In the genomic region with DNA sequence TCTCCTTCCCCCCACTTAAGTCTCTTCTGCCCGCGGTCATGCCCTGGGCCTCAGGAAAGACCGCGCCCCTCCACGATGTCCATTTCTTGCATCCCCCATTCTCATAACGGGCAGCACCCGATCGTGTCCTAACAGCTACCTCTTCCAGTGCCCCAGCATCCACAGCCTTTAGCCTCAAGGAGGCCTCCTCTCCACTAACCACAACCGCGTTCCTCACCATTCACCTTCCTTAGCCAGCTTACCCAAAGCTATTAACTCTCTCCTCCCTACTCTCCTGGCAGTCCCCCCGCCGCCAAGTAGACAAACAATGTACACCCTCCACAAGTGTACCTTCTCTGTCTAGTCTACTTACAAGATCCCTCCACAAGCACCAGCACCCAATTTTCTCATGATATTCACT, we compare ENCODE assay signal across 9 cellular contexts. TPM values are rescaled to one million over a fixed set of nuclear protein-coding genes. Genes with fewer than 3 reads are reported as not detected.
DNase-seq lines count a peak whose midpoint lies in the region; ATAC-seq and TF ChIP-seq lines count a peak whose summit lies in the region.
"Had no signal": no experiment of that assay in that cellular context is flagged by ENCODE, and none has a peak within 500 bp of the region (broad histone marks: within the 10 kb centered on the region; RNA-seq: fewer than 3 reads in every experiment).

No MANE protein-coding gene starts in this region.

- POLR2A ChIA-PET in naive thymus-derived CD8-positive, alpha-beta T cell (lab: Charles Lee): interaction anchor here (0.6 to 1.8 kb wide), 4 partner anchors 241 to 1118 kb away, joined by 3 to 7 read pairs (median 3); a partner anchor contains a TSS

- peak overlapping the region; percentile 98 for H3K27ac Mint-ChIP-seq in endothelial cell (ENCODE audit: unreplicated experiment)
- H3K27ac Mint-ChIP-seq in naive thymus-derived CD8-positive, alpha-beta T cell: peak overlapping the region; percentile 95 to 99 (median 98)

- DNase-seq in SHP77 treated with DMSO at 0.1 percent for 48 hours (lab: John Stamatoyannopoulos, UW) (peak; percentile 61), endothelial cell (ENCODE audit: low spot score) (peak; percentile 2), ecto neural progenitor cell (ENCODE audit: low spot score) (no peak)
- DNase-seq in naive thymus-derived CD8-positive, alpha-beta T cell: no peak
- no peak for DNase-seq in NK-92 treated with Interleukin-12 subunit alpha and Interleukin-12 subunit beta, amount 100 ng/mL, for 24 hours (lab: John Stamatoyannopoulos, UW)

- peak overlapping the region; percentile 66 for H3K4me3 ChIP-seq in GM12875 (ENCODE audit: low read depth, low read length)

- peaks cover 9% of the 10 kb centered on the region for H3K27me3 Mint-ChIP-seq in endothelial cell (ENCODE audit: unreplicated experiment)
- H3K27me3 Mint-ChIP-seq in naive thymus-derived CD8-positive, alpha-beta T cell: peaks cover 0 to 2% (median 0%) of the 10 kb centered on the region in 5 donors

- no peaks in the 10 kb centered on the region for H3K9me3 Mint-ChIP-seq in endothelial cell (ENCODE audit: unreplicated experiment)
- H3K9me3 Mint-ChIP-seq in naive thymus-derived CD8-positive, alpha-beta T cell: peaks cover 0 to 4% (median 0%) of the 10 kb centered on the region in 9 donors

- H3K4me3 Mint-ChIP-seq in endothelial cell (ENCODE audit: unreplicated experiment): peak overlapping the region; percentile 92
- H3K4me3 Mint-ChIP-seq in naive thymus-derived CD8-positive, alpha-beta T cell: peak overlapping the region; percentile 83 to 97 (median 92)

- ATAC-seq in naive thymus-derived CD8-positive, alpha-beta T cell: peak in 1 of 2 donors; percentile 3
- ATAC-seq in GM18520 (IDR thresholded peaks at IDR 0.05; ENCODE audit: unreplicated experiment) (no peak), GM19035 (IDR thresholded peaks at IDR 0.05; ENCODE audit: unreplicated experiment) (no peak)

- H3K4me1 Mint-ChIP-seq in endothelial cell (ENCODE audit: unreplicated experiment): peaks cover 6% of the 10 kb centered on the region
- H3K4me1 Mint-ChIP-seq in naive thymus-derived CD8-positive, alpha-beta T cell: peaks cover 5 to 22% (median 8%) of the 10 kb centered on the region in 4 donors

- H3K36me3 Mint-ChIP-seq in endothelial cell (ENCODE audit: low read depth, unreplicated experiment): no peaks in the 10 kb centered on the region
- no peaks in the 10 kb centered on the region for H3K36me3 Mint-ChIP-seq in naive thymus-derived CD8-positive, alpha-beta T cell

- TF ChIP-seq CTCF in GM12875 (IDR thresholded peaks at IDR 0.05; ENCODE audit: borderline replicate concordance, insufficient read depth, low read depth, low read length): no peak
- TF ChIP-seq CTCF in endothelial cell (IDR thresholded peaks at IDR 0.05; ENCODE audit: unreplicated experiment): no peak

RNA-seq across cellular contexts. Expression of a gene that starts 58.6 kb away (rescaled TPM):
- total RNA-seq in endothelial cell (ENCODE audit: unreplicated experiment): not detected
- total RNA-seq in naive thymus-derived CD8-positive, alpha-beta T cell: not detected
- 1 to 10 TPM in 1 of 3 donors, not detected in 2; 1.2 TPM for polyA plus RNA-seq in naive thymus-derived CD8-positive, alpha-beta T cell
- total RNA-seq: subcutaneous adipose tissue had no signal

Comparison
In these comparisons a context has a peak if more than half of its experiments do, and no peak if none do; other contexts are left out.
1. DNase-seq: peak in SHP77 treated with DMSO at 0.1 percent for 48 hours (single experiment) and endothelial cell (single experiment); none in naive thymus-derived CD8-positive, alpha-beta T cell (0 of 10), NK-92 treated with Interleukin-12 subunit alpha and Interleukin-12 subunit beta, amount 100 ng/mL, for 24 hours (single experiment) and ecto neural progenitor cell (single experiment).